ENCODE assay signal across 1 cellular context in genomic region chr1:47201179-47201578, GRCh38.
TF ChIP-seq lines count a peak whose summit lies in the region.

No MANE protein-coding gene starts in this region.

TF ChIP-seq in H1, 55 proteins besides CTCF, POLR2A, EP300 and RAD21:
- TF ChIP-seq MAX (IDR thresholded peaks at IDR 0.05), result 0 out of 2 replicates have a peak, but pooled peaks have one; percentile 44
- TF ChIP-seq SRF (IDR thresholded peaks at IDR 0.05; ENCODE audit: low read depth, low read length), result no peak
- no peak for TF ChIP-seq SUZ12 (IDR thresholded peaks at IDR 0.05; ENCODE audit: low read length)
